Comparison of ENCODE assay signal across 34 cellular contexts in the genomic region with DNA sequence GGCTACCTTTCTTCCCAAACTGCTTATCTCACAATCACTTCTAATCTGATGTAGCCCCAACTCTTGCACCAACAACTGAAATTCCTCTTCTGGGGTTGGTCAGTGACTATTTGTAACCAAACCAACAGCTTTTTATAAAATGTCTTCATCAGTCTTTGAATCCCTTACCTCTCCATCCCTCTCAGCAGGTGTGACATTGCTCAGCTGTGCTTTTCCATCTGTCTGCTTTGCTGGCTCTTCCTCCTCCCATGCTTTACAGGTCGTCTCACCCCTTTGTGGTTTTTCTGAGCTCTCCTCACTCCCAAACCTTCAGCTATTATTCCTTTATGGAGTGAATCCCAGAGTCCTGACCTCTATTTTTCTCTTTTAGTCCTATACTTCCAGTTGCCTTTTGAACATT.
"Had no signal": no experiment of that assay in that cellular context is flagged by ENCODE, and none has a peak within 500 bp of the region (broad histone marks: within the 10 kb centered on the region; RNA-seq: fewer than 3 reads in every experiment).

No MANE protein-coding gene starts in this region.

- H3K36me3 ChIP-seq: brain microvascular endothelial cell, MG63, WERI-Rb-1 had no signal

- H3K4me3 Mint-ChIP-seq: activated CD4-positive, alpha-beta T cell treated with anti-CD3 and anti-CD28 coated beads, Interleukin-2, amount 10 ng/mL, durations not matched to agents 24 days and 14 days; activated CD8-positive, alpha-beta T cell treated with anti-CD3 and anti-CD28 coated beads for 36 hours; activated naive CD8-positive, alpha-beta T cell treated with anti-CD3 and anti-CD28 coated beads for 36 hours; activated T-cell treated with anti-CD3 and anti-CD28 coated beads, Interleukin-2, amount 50 U/mL, for 72 hours; activated T-helper 17 cell treated with anti-CD3 and anti-CD28 coated beads, Interleukin-2, amount 50 U/mL, for 72 hours; T-cell; T-helper 17 cell had no signal

- H3K4me3 ChIP-seq: MG63, PC-9 had no signal

- H3K27me3 ChIP-seq: brain microvascular endothelial cell had no signal

- H2AFZ ChIP-seq: PC-9 had no signal

- H3K9me3 ChIP-seq: MG63 had no signal

- H3K27ac ChIP-seq: brain microvascular endothelial cell, PC-9, RWPE1, WERI-Rb-1 had no signal

- ATAC-seq: activated CD8-positive, alpha-beta T cell treated with anti-CD3 and anti-CD28 coated beads for 36 hours; activated T-cell treated with anti-CD3 and anti-CD28 coated beads, Interleukin-2, amount 50 U/mL, for 72 hours; activated T-helper 17 cell treated with anti-CD3 and anti-CD28 coated beads, Interleukin-2, amount 50 U/mL, for 72 hours; Right ventricle myocardium inferior; SK-N-SH treated with all-trans-retinoic acid at 6 μM for 48 hours; T-cell; T-helper 17 cell had no signal

- H3K4me2 ChIP-seq: PC-9 had no signal

- H3K4me1 Mint-ChIP-seq: activated naive CD8-positive, alpha-beta T cell treated with anti-CD3 and anti-CD28 coated beads for 36 hours had no signal

- DNase-seq: activated CD4-positive, alpha-beta T cell treated with anti-CD3 and anti-CD28 coated beads, Interleukin-2, amount 10 ng/mL, durations not matched to agents 24 days and 14 days; activated CD4-positive, alpha-beta T cell treated with anti-CD3 and anti-CD28 coated beads, Interleukin-2, amount 50 U/mL, for 4 hours; activated CD8-positive, alpha-beta T cell treated with anti-CD3 and anti-CD28 coated beads for 36 hours; activated effector memory CD4-positive, alpha-beta T cell treated with anti-CD3 and anti-CD28 coated beads, Interleukin-2, amount 50 U/mL, for 16 hours; activated naive CD4-positive, alpha-beta T cell; activated naive CD4-positive, alpha-beta T cell treated with anti-CD3 and anti-CD28 coated beads, Interleukin-2, amount 50 U/mL, for 16 hours; activated naive CD8-positive, alpha-beta T cell treated with anti-CD3 and anti-CD28 coated beads for 36 hours; activated T-cell treated with anti-CD3 and anti-CD28 coated beads, Interleukin-2, amount 50 U/mL, for 1 hour; activated T-cell treated with anti-CD3 and anti-CD28 coated beads, Interleukin-2, amount 50 U/mL, for 72 hours; amniotic stem cell; aorta; brain microvascular endothelial cell; central memory CD4-positive, alpha-beta T cell; Kasumi-1; KG1; MG63; NCI-H1048; NCI-H1436 treated with DMSO at 0.1 percent for 48 hours; NCI-H187 treated with DMSO at 0.1 percent for 48 hours; NCI-H2081; NCI-H510A; NCI-H526 treated with DMSO at 0.1 percent for 48 hours; NCI-H82; NK-92 treated with Interleukin-12 subunit alpha and Interleukin-12 subunit beta, amount 100 ng/mL, for 24 hours; PC-9; SIG-M5; T-cell; T-helper 17 cell; T1000; WERI-Rb-1 had no signal

- H3K9me3 Mint-ChIP-seq: activated CD4-positive, alpha-beta T cell treated with anti-CD3 and anti-CD28 coated beads, Interleukin-2, amount 10 ng/mL, durations not matched to agents 24 days and 14 days; activated CD8-positive, alpha-beta T cell treated with anti-CD3 and anti-CD28 coated beads for 36 hours; activated naive CD8-positive, alpha-beta T cell treated with anti-CD3 and anti-CD28 coated beads for 36 hours; activated T-cell treated with anti-CD3 and anti-CD28 coated beads, Interleukin-2, amount 50 U/mL, for 72 hours; activated T-helper 17 cell treated with anti-CD3 and anti-CD28 coated beads, Interleukin-2, amount 50 U/mL, for 72 hours; T-cell had no signal

- H3K27ac Mint-ChIP-seq: activated CD4-positive, alpha-beta T cell treated with anti-CD3 and anti-CD28 coated beads, Interleukin-2, amount 10 ng/mL, durations not matched to agents 24 days and 14 days; activated CD8-positive, alpha-beta T cell treated with anti-CD3 and anti-CD28 coated beads for 36 hours; activated naive CD8-positive, alpha-beta T cell treated with anti-CD3 and anti-CD28 coated beads for 36 hours; activated T-cell treated with anti-CD3 and anti-CD28 coated beads, Interleukin-2, amount 50 U/mL, for 72 hours; activated T-helper 17 cell treated with anti-CD3 and anti-CD28 coated beads, Interleukin-2, amount 50 U/mL, for 72 hours; T-cell; T-helper 17 cell had no signal
